In the genomic region with DNA sequence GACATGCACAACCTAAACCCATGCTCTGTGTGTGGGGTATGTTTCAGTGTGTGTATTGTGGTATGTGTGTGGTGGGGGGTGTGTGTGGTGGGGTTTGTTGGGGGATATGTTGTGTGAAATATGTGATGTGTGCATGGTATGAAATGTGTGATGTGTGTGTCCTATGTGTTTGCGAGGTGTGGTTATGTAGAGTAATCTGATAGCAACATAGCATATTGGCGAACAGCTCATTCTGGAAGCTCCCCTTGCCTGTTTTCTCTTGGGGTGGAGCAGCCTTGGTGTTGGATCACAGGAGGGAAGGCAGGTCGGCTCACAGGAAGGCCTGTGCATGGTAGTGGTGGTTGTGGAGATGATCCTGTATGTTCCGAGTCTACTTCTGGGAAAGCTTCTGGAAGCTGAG, we compare ENCODE assay signal across 19 cellular contexts. TPM values are rescaled to one million over a fixed set of nuclear protein-coding genes. Genes with fewer than 3 reads are reported as not detected.
DNase-seq lines count a peak whose midpoint lies in the region; ATAC-seq and TF ChIP-seq lines count a peak whose summit lies in the region.
"Had no signal": no experiment of that assay in that cellular context is flagged by ENCODE, and none has a peak within 500 bp of the region (broad histone marks: within the 10 kb centered on the region; RNA-seq: fewer than 3 reads in every experiment).

No MANE protein-coding gene starts in this region.

- H3K4me3 ChIP-seq in cardiac muscle cell: no peak overlapping the region
- H3K4me3 ChIP-seq in right cardiac atrium (ENCODE audit: low read length): no peak overlapping the region
- no peak overlapping the region for H3K4me3 ChIP-seq in IMR-90 (ENCODE audit: insufficient read depth, low read depth, low read length)
- no peak overlapping the region for H3K4me3 ChIP-seq in trophoblast cell (ENCODE audit: low read depth, low read length)

- ATAC-seq in right cardiac atrium: no peak
- ATAC-seq in IMR-90 (ENCODE audit: low read depth): no peak
- peak; percentile 29 for ATAC-seq in foreskin keratinocyte
- no peak for ATAC-seq in stimulated activated naive B cell treated with anti-CD40 and anti-IgM and Interleukin-4, amounts not matched to agents 10 μg/mL and 1 μg/mL and 100 μg/mL, for 72 hours (replicated peaks)
- ATAC-seq: HepG2 had no signal

- no peak overlapping the region for H4K8ac ChIP-seq in IMR-90 (ENCODE audit: low read depth in 2 of 2, low read length in 2 of 2)
- no peak overlapping the region for H4K8ac ChIP-seq in trophoblast cell (ENCODE audit: low read depth, low read length)

- no peak overlapping the region for H2BK120ac ChIP-seq in IMR-90 (ENCODE audit: low read depth, low read length)
- no peak overlapping the region for H2BK120ac ChIP-seq in trophoblast cell (ENCODE audit: insufficient read depth, low read length, poor library complexity)

- no peak overlapping the region for H4K91ac ChIP-seq in IMR-90 (ENCODE audit: insufficient read depth, low read depth, low read length)
- H4K91ac ChIP-seq in trophoblast cell (ENCODE audit: low read depth, low read length): no peak overlapping the region

- H2BK12ac ChIP-seq in trophoblast cell (ENCODE audit: low read length): no peak overlapping the region

- H3K56ac ChIP-seq in IMR-90 (ENCODE audit: extremely low read depth, insufficient read depth, low read length): no peak overlapping the region

- peak overlapping the region; percentile 87 for H2AK9ac ChIP-seq in IMR-90 (replicated peaks; ENCODE audit: low read depth, low read length, poor library complexity)

- no peaks in the 10 kb centered on the region for H3K27me3 Mint-ChIP-seq in stimulated activated naive B cell treated with anti-CD40 and anti-IgM and Interleukin-4, amounts not matched to agents 10 μg/mL and 1 μg/mL and 100 μg/mL, for 72 hours

- H3K14ac ChIP-seq in IMR-90 (replicated peaks; ENCODE audit: low read depth, low read length): no peak overlapping the region
- no peak overlapping the region for H3K14ac ChIP-seq in trophoblast cell (ENCODE audit: low read length)

- H3K4me2 ChIP-seq in IMR-90 (ENCODE audit: low read depth, low read length) (no peak overlapping the region), trophoblast cell (ENCODE audit: low read length) (no peak overlapping the region)
- H3K4me2 ChIP-seq: KMS-11 had no signal

- H3K9ac ChIP-seq in IMR-90 (ENCODE audit: low read depth, low read length) (no peak overlapping the region), trophoblast cell (ENCODE audit: low read length) (no peak overlapping the region)
- H3K9ac ChIP-seq: KMS-11 had no signal

- in situ Hi-C loops in IMR-90 (cut with MboI; ENCODE audit: low sequenced_read_pairs): no loop called here

- peak overlapping the region; percentile 85 for H3K27ac Mint-ChIP-seq in stimulated activated naive B cell treated with anti-CD40 and anti-IgM and Interleukin-4, amounts not matched to agents 10 μg/mL and 1 μg/mL and 100 μg/mL, for 72 hours
- H3K27ac Mint-ChIP-seq: HFFc6 had no signal

- H3K4me3 Mint-ChIP-seq in stimulated activated naive B cell treated with anti-CD40 and anti-IgM and Interleukin-4, amounts not matched to agents 10 μg/mL and 1 μg/mL and 100 μg/mL, for 72 hours: no peak overlapping the region
- H3K4me3 Mint-ChIP-seq: HFFc6 had no signal

- H3K27me3 ChIP-seq in cardiac muscle cell (no peaks in the 10 kb centered on the region), right cardiac atrium (ENCODE audit: control insufficient read depth, insufficient read depth) (no peaks in the 10 kb centered on the region), IMR-90 (ENCODE audit: control insufficient read depth, insufficient read depth, low read length) (no peaks in the 10 kb centered on the region), foreskin keratinocyte (no peaks in the 10 kb centered on the region), trophoblast cell (ENCODE audit: insufficient read depth, low read length) (no peaks in the 10 kb centered on the region)

- peaks cover 9% of the 10 kb centered on the region; the same call in 1 of the 2 replicates for H3K9me1 ChIP-seq in IMR-90 (ENCODE audit: insufficient read depth, low read length)

- no peak overlapping the region for H3K4ac ChIP-seq in IMR-90 (ENCODE audit: low read depth, low read length)
- no peak overlapping the region for H3K4ac ChIP-seq in trophoblast cell (ENCODE audit: low read depth, low read length)

- no peaks in the 10 kb centered on the region for H4K20me1 ChIP-seq in IMR-90 (ENCODE audit: insufficient read depth, low read length)

- dilution Hi-C loops in IMR-90 (cut with HindIII; ENCODE audit: low sequenced_read_pairs, unreplicated experiment): no loop called here

- H3K18ac ChIP-seq in IMR-90 (ENCODE audit: low read depth, low read length) (no peak overlapping the region), trophoblast cell (ENCODE audit: low read length) (no peak overlapping the region)

- H3K36me3 ChIP-seq in cardiac muscle cell (no peaks in the 10 kb centered on the region), IMR-90 (ENCODE audit: control insufficient read depth, insufficient read depth, low read length) (peaks cover 34% of the 10 kb centered on the region), trophoblast cell (ENCODE audit: control insufficient read depth in 1 of 2, insufficient read depth in 2 of 2, low read length in 2 of 2) (peaks cover 21 to 33% of the 10 kb centered on the region in 2 experiments)

- no peak overlapping the region for H4K5ac ChIP-seq in IMR-90 (ENCODE audit: low read depth, low read length)

- H3K36me3 Mint-ChIP-seq in stimulated activated naive B cell treated with anti-CD40 and anti-IgM and Interleukin-4, amounts not matched to agents 10 μg/mL and 1 μg/mL and 100 μg/mL, for 72 hours: peaks cover 16 to 56% of the 10 kb centered on the region in 2 donors

- H2AFZ ChIP-seq in IMR-90 (replicated peaks; ENCODE audit: low read length, poor library complexity) (no peak overlapping the region), trophoblast cell (ENCODE audit: insufficient read depth, low read length, poor library complexity) (no peak overlapping the region)

- no peak overlapping the region for H2BK20ac ChIP-seq in IMR-90 (ENCODE audit: low read depth, low read length)

- BruUV-seq in IMR-90 (replicated peaks; lab: Mats Ljungman, UMichigan): no TSS peak

- H4K12ac ChIP-seq in trophoblast cell (ENCODE audit: low read depth, low read length): no peak overlapping the region

- CTCF ChIA-PET in IMR-90 (lab: Yijun Ruan, JAX): interaction anchor here (0.6 to 0.7 kb wide), 2 partner anchors 10 to 78 kb away, joined by 3 read pairs; no protein-coding TSS in a partner anchor

- H3K27ac ChIP-seq in cardiac muscle cell: peak overlapping the region; percentile 76
- H3K27ac ChIP-seq in right cardiac atrium (ENCODE audit: low read length): no peak overlapping the region
- H3K27ac ChIP-seq in IMR-90 (ENCODE audit: insufficient read depth, low read length): no peak overlapping the region
- H3K27ac ChIP-seq in foreskin keratinocyte: no peak overlapping the region
- no peak overlapping the region for H3K27ac ChIP-seq in trophoblast cell (ENCODE audit: low read depth, low read length)
- H3K27ac ChIP-seq: KMS-11 had no signal

- peak overlapping the region; percentile 37 for H2BK5ac ChIP-seq in IMR-90 (ENCODE audit: low read depth, low read length, poor library complexity, severe bottlenecking)
- H2BK5ac ChIP-seq in trophoblast cell (ENCODE audit: low read depth, low read length, poor library complexity): no peak overlapping the region

- H3K9me3 Mint-ChIP-seq in stimulated activated naive B cell treated with anti-CD40 and anti-IgM and Interleukin-4, amounts not matched to agents 10 μg/mL and 1 μg/mL and 100 μg/mL, for 72 hours: no peaks in the 10 kb centered on the region
- H3K9me3 Mint-ChIP-seq: HFFc6 had no signal

- H3K79me2 ChIP-seq in trophoblast cell (ENCODE audit: control insufficient read depth, insufficient read depth, low read length, poor library complexity): no peaks in the 10 kb centered on the region

- DNase-seq in cardiac muscle cell (ENCODE audit: low read depth in 1 of 2, low spot score in 1 of 2) (no peak), right cardiac atrium (no peak), IMR-90 (no peak), foreskin keratinocyte (no peak), DMS153 (lab: John Stamatoyannopoulos, UW) (no peak), trophoblast cell (no peak)
- DNase-seq in stimulated activated naive B cell treated with anti-CD40 and anti-IgM and Interleukin-4, amounts not matched to agents 10 μg/mL and 1 μg/mL and 100 μg/mL, for 72 hours: no peak
- DNase-seq: ACHN, DND-41, HFFc6, MV-4-11, NCI-H1417, NCI-H187, NCI-H2107, NCI-H226, NCI-H524, NCI-H82 had no signal

- H3K4me1 ChIP-seq in cardiac muscle cell (ENCODE audit: low read depth) (peaks cover 41% of the 10 kb centered on the region), right cardiac atrium (ENCODE audit: control insufficient read depth, insufficient read depth, low read length) (peaks cover 8% of the 10 kb centered on the region), IMR-90 (ENCODE audit: control insufficient read depth, insufficient read depth, low read length) (no peaks in the 10 kb centered on the region), foreskin keratinocyte (peaks cover 6% of the 10 kb centered on the region), trophoblast cell (ENCODE audit: control insufficient read depth in 1 of 2, insufficient read depth in 2 of 2, low read length in 2 of 2) (no peaks in the 10 kb centered on the region)

- H2BK15ac ChIP-seq in IMR-90 (ENCODE audit: low read depth, low read length): no peak overlapping the region

- TF ChIP-seq CTCF in cardiac muscle cell (IDR thresholded peaks at IDR 0.05; ENCODE audit: low read depth, low read length): no peak
- no peak for TF ChIP-seq CTCF in IMR-90 (conservative IDR thresholded peaks at IDR 0.05; ENCODE audit: low read depth, low read length)
- no peak for TF ChIP-seq CTCF in foreskin keratinocyte (conservative IDR thresholded peaks at IDR 0.05)

- H3K9me3 ChIP-seq in cardiac muscle cell (ENCODE audit: low read depth) (no peaks in the 10 kb centered on the region), right cardiac atrium (ENCODE audit: control insufficient read depth, low read length) (no peaks in the 10 kb centered on the region), IMR-90 (ENCODE audit: control insufficient read depth, insufficient read depth, low read length) (no peaks in the 10 kb centered on the region), trophoblast cell (ENCODE audit: insufficient read depth, low read depth, low read length) (no peaks in the 10 kb centered on the region)

- H3K23ac ChIP-seq in IMR-90 (ENCODE audit: low read depth, low read length) (no peak overlapping the region), trophoblast cell (ENCODE audit: low read length) (no peak overlapping the region)

- TF ChIP-seq POLR2A in IMR-90 (IDR thresholded peaks at IDR 0.05; ENCODE audit: low read depth, low read length): no peak

- TF ChIP-seq RAD21 in IMR-90 (IDR thresholded peaks at IDR 0.05; ENCODE audit: low read length): no peak

- peaks cover 0 to 4% of the 10 kb centered on the region in 2 donors for H3K4me1 Mint-ChIP-seq in stimulated activated naive B cell treated with anti-CD40 and anti-IgM and Interleukin-4, amounts not matched to agents 10 μg/mL and 1 μg/mL and 100 μg/mL, for 72 hours

- 76% methylated on average over 4 of the region's 4 CpGs for WGBS in right cardiac atrium
- WGBS in IMR-90 (ENCODE audit: extremely low coverage in 2 of 2, insufficient read length in 1 of 2), 2 experiments: no CpG with 5 or more reads among the region's 4 CpGs
- 100% methylated on average over 1 of the region's 4 CpGs for WGBS in trophoblast cell (ENCODE audit: extremely low coverage, insufficient coverage, insufficient read length)

- POLR2A ChIA-PET in IMR-90 (lab: Charles Lee; ENCODE audit: unreplicated experiment): no interaction called here

- H2AK5ac ChIP-seq in IMR-90 (ENCODE audit: low read depth, low read length): no peak overlapping the region
- no peak overlapping the region for H2AK5ac ChIP-seq in trophoblast cell (ENCODE audit: low read length)

- H3K79me1 ChIP-seq in IMR-90 (ENCODE audit: low read depth in 1 of 2, low read length in 2 of 2): peaks cover 12 to 48% of the 10 kb centered on the region in 2 experiments; a peak in 3 of 4 replicates
- H3K79me1 ChIP-seq in trophoblast cell (ENCODE audit: low read length): no peaks in the 10 kb centered on the region

- intact Hi-C loops in right cardiac atrium (cut with DNase I) (no loop called here), IMR-90 (cut with micrococcal nuclease) (no loop called here)

RNA-seq across cellular contexts. Expression of gene PHF2, which starts 35.4 kb away (rescaled TPM):
- 24.1 and 33.7 TPM in 2 replicates for total RNA-seq in cardiac muscle cell
- polyA plus RNA-seq in cardiac muscle cell: 14.1 and 20.8 TPM in 2 replicates
- 10 to 100 TPM; 31.1 to 32.4 (median 31.6) TPM for total RNA-seq in right cardiac atrium
- polyA plus RNA-seq in right cardiac atrium: 28.3 TPM
- total RNA-seq in IMR-90 (2012; rRNA removed): 5.9 and 6.9 TPM in 2 replicates
- 9.5 and 9.6 TPM in 2 replicates for polyA plus RNA-seq in IMR-90 (2012; rRNA removed)
- polyA plus RNA-seq in IMR-90 (2012; cell fraction: cytosol; rRNA removed): 5.9 and 8.8 TPM in 2 replicates
- 21.2 and 22.2 TPM in 2 replicates for polyA plus RNA-seq in IMR-90 (2012; cell fraction: nucleus; rRNA removed; ENCODE audit: low replicate concordance)
- 15.4 and 17.9 TPM in 2 replicates for total RNA-seq in foreskin keratinocyte
- polyA plus RNA-seq in foreskin keratinocyte: 8.6 and 9.1 TPM in 2 replicates
- polyA plus RNA-seq in trophoblast cell (2013): 12.6 and 12.7 TPM in 2 replicates
